Comparison of ENCODE assay signal across 17 cellular contexts in the genomic region with DNA sequence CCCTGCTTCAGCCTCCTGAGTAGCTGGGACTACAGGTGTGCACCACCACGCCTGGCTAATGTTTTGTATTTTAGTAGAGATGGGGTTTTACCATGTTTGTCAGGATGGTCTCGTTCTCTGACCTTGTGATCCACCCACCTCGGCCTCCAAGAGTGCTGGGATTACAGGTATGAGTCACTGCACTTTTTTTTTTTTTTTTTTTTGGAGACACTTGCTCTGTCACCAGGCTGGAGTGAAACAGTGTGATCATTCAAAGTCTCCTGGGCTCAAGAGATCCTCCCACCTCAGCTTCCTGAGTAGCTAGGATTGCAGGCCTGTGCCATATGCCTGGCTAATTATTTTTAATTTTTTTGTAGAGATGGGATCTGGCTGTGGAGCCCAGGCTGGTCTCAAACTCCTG.
DNase-seq lines count a peak whose midpoint lies in the region; ATAC-seq and TF ChIP-seq lines count a peak whose summit lies in the region.
"Had no signal": no experiment of that assay in that cellular context is flagged by ENCODE, and none has a peak within 500 bp of the region (broad histone marks: within the 10 kb centered on the region; RNA-seq: fewer than 3 reads in every experiment).

No MANE protein-coding gene starts in this region.

- no peaks in the 10 kb centered on the region for H4K20me1 ChIP-seq in HCT116 (ENCODE audit: insufficient read depth)
- H4K20me1 ChIP-seq in MM.1S (ENCODE audit: insufficient read depth, low read length) = no peaks in the 10 kb centered on the region

- BruUV-seq in MCF 10A (replicated peaks; lab: Mats Ljungman, UMichigan) = no TSS peak
- no TSS peak for BruUV-seq in HCT116 (replicated peaks; lab: Mats Ljungman, UMichigan)

- H2AFZ ChIP-seq in HCT116 (ENCODE audit: low read depth, low read length, poor library complexity, severe bottlenecking) (no peak overlapping the region), MM.1S (ENCODE audit: low read length) (no peak overlapping the region)

- ATAC-seq in HCT116 = peak; percentile 84
- ATAC-seq in activated T-helper 17 cell treated with anti-CD3 and anti-CD28 coated beads, Interleukin-2, amount 50 U/mL, for 72 hours (replicated peaks) = peak; percentile 66
- ATAC-seq: GM12878 had no signal

- POLR2A ChIA-PET in MCF 10A (lab: Yijun Ruan, JAX) = interaction anchor here (0.6 kb wide), 2 partner anchors 23 to 123 kb away, joined by 3 to 5 read pairs; no protein-coding TSS in a partner anchor
- POLR2A ChIA-PET in HCT116 (lab: Charles Lee) = interaction anchor here (1.3 kb wide), 1 partner anchor 11 kb away, joined by 4 read pairs; no protein-coding TSS in a partner anchor

- TF ChIP-seq CTCF in MCF 10A (IDR thresholded peaks at IDR 0.05; ENCODE audit: unreplicated experiment) (no peak), breast epithelium (IDR thresholded peaks at IDR 0.05) (no peak), HCT116 (IDR thresholded peaks at IDR 0.05 in 2 of 3, conservative IDR thresholded peaks at IDR 0.05 in 1 of 3; ENCODE audit: borderline replicate concordance in 1 of 3, insufficient read depth in 1 of 3, low read depth in 2 of 3, low read length in 2 of 3) (no peak), MM.1S (IDR thresholded peaks at IDR 0.05; ENCODE audit: low read length) (no peak)

- peaks cover 24% of the 10 kb centered on the region for H3F3A ChIP-seq in MM.1S (ENCODE audit: insufficient read depth, low read length)

- H3K4me1 ChIP-seq in breast epithelium = no peaks in the 10 kb centered on the region
- H3K4me1 ChIP-seq in HCT116 (ENCODE audit: control insufficient read depth in 1 of 2, insufficient read depth in 2 of 2, low read length in 2 of 2) = peaks cover 17 to 35% of the 10 kb centered on the region in 2 experiments
- H3K4me1 ChIP-seq in MM.1S (ENCODE audit: low read length) = peaks cover 30% of the 10 kb centered on the region
- H3K4me1 ChIP-seq: BE2C had no signal

- H3K9me3 ChIP-seq in breast epithelium (no peaks in the 10 kb centered on the region), HCT116 (ENCODE audit: control insufficient read depth in 1 of 2, insufficient read depth in 1 of 2, low read depth in 1 of 2, low read length in 2 of 2) (no peaks in the 10 kb centered on the region), MM.1S (replicated peaks; ENCODE audit: insufficient read depth, low read length) (no peaks in the 10 kb centered on the region)
- H3K9me3 ChIP-seq: BE2C had no signal

- no peak overlapping the region for H3K27ac Mint-ChIP-seq in MCF 10A (ENCODE audit: low read depth, unreplicated experiment)
- H3K27ac Mint-ChIP-seq in activated T-helper 17 cell treated with anti-CD3 and anti-CD28 coated beads, Interleukin-2, amount 50 U/mL, for 72 hours = no peak overlapping the region
- H3K27ac Mint-ChIP-seq: CD4-positive, alpha-beta memory T cell; H9 had no signal

- no peaks in the 10 kb centered on the region for H3K27me3 Mint-ChIP-seq in MCF 10A (ENCODE audit: insufficient read depth, unreplicated experiment)
- H3K27me3 Mint-ChIP-seq in activated T-helper 17 cell treated with anti-CD3 and anti-CD28 coated beads, Interleukin-2, amount 50 U/mL, for 72 hours = no peaks in the 10 kb centered on the region
- H3K27me3 Mint-ChIP-seq: CD4-positive, alpha-beta memory T cell had no signal

- no peak overlapping the region for H3K9ac ChIP-seq in HCT116 (ENCODE audit: low read length)
- H3K9ac ChIP-seq in MM.1S (ENCODE audit: low read length) = no peak overlapping the region

- peak; percentile 19 for DNase-seq in MCF 10A (ENCODE audit: unreplicated experiment)
- no peak for DNase-seq in breast epithelium (ENCODE audit: low spot score in 2 of 2)
- DNase-seq in HCT116 (ENCODE audit: low read depth, low spot score) = peak; percentile 47
- DNase-seq in MM.1S = no peak
- DNase-seq in central memory CD4-positive, alpha-beta T cell = no peak
- no peak for DNase-seq in NCI-H526 treated with DMSO at 0.1 percent for 48 hours (lab: John Stamatoyannopoulos, UW)
- no peak for DNase-seq in NOMO-1 treated with dmso at 0.1 percent for 144 hours (lab: John Stamatoyannopoulos, UW; ENCODE audit: unreplicated experiment)
- DNase-seq: ACHN; BE2C; C1 segment of cervical spinal cord; CD4-positive, alpha-beta memory T cell; DMS153; DND-41; EL; H9 had no signal

- H3K9me2 ChIP-seq in HCT116 (ENCODE audit: insufficient read depth) (no peaks in the 10 kb centered on the region; the same call in 1 of the 2 replicates), MM.1S (replicated peaks; ENCODE audit: insufficient read depth, low read length) (no peaks in the 10 kb centered on the region)

- H3K4me3 ChIP-seq in breast epithelium = no peak overlapping the region
- no peak overlapping the region for H3K4me3 ChIP-seq in HCT116 (replicated peaks in 1 of 2; ENCODE audit: low read depth in 1 of 2, low read length in 2 of 2)
- no peak overlapping the region for H3K4me3 ChIP-seq in MM.1S (ENCODE audit: low read length)
- H3K4me3 ChIP-seq: GM12878 had no signal

- no peaks in the 10 kb centered on the region for H3K4me1 Mint-ChIP-seq in MCF 10A (ENCODE audit: insufficient read depth, unreplicated experiment)
- H3K4me1 Mint-ChIP-seq in activated T-helper 17 cell treated with anti-CD3 and anti-CD28 coated beads, Interleukin-2, amount 50 U/mL, for 72 hours = peaks cover 12% of the 10 kb centered on the region

- H3K4me2 ChIP-seq in HCT116 (ENCODE audit: low read length) (peak overlapping the region; percentile 29), MM.1S (ENCODE audit: low read depth, low read length) (no peak overlapping the region)

- TF ChIP-seq POLR2A in breast epithelium (IDR thresholded peaks at IDR 0.05) (no peak), HCT116 (IDR thresholded peaks at IDR 0.05; ENCODE audit: borderline replicate concordance, extremely low read depth, insufficient read depth, insufficient read length) (no peak)

- intact Hi-C loops in MCF 10A (cut with micrococcal nuclease) (no loop called here), breast epithelium (cut with DNase I; ENCODE audit: low total_unique reads) (no loop called here), HCT116 (cut with micrococcal nuclease) (no loop called here)

- H3K36me3 Mint-ChIP-seq in MCF 10A (ENCODE audit: insufficient read depth, unreplicated experiment) = no peaks in the 10 kb centered on the region
- no peaks in the 10 kb centered on the region for H3K36me3 Mint-ChIP-seq in activated T-helper 17 cell treated with anti-CD3 and anti-CD28 coated beads, Interleukin-2, amount 50 U/mL, for 72 hours (ENCODE audit: low read depth)

- H3K36me3 ChIP-seq in breast epithelium (no peaks in the 10 kb centered on the region), HCT116 (ENCODE audit: control insufficient read depth in 1 of 2, insufficient read depth in 2 of 2, low read length in 2 of 2) (no peaks in the 10 kb centered on the region), MM.1S (replicated peaks; ENCODE audit: insufficient read depth, low read length) (no peaks in the 10 kb centered on the region)
- H3K36me3 ChIP-seq: BE2C had no signal

- H3K27ac ChIP-seq in breast epithelium (no peak overlapping the region), HCT116 (ENCODE audit: low read depth, low read length) (peak overlapping the region; percentile 4), MM.1S (ENCODE audit: low read length) (peak overlapping the region; percentile 88; the same call in 1 of the 2 replicates)

- TF ChIP-seq RAD21 in HCT116 (IDR thresholded peaks at IDR 0.05; ENCODE audit: low read depth) = no peak

- no peaks in the 10 kb centered on the region for H3K79me2 ChIP-seq in HCT116 (ENCODE audit: insufficient read depth, low read length)
- H3K79me2 ChIP-seq in MM.1S (ENCODE audit: low read length) = no peaks in the 10 kb centered on the region

- CTCF ChIA-PET in MCF 10A (lab: Yijun Ruan, JAX) (interaction anchor here (0.6 kb wide), 1 partner anchor 464 kb away, joined by 3 read pairs; no protein-coding TSS in a partner anchor), HCT116 (lab: Charles Lee) (no interaction called here)

- H3K9me3 Mint-ChIP-seq in MCF 10A (ENCODE audit: unreplicated experiment) = no peaks in the 10 kb centered on the region
- peaks cover 1% of the 10 kb centered on the region for H3K9me3 Mint-ChIP-seq in activated T-helper 17 cell treated with anti-CD3 and anti-CD28 coated beads, Interleukin-2, amount 50 U/mL, for 72 hours
- H3K9me3 Mint-ChIP-seq: H9 had no signal

- RAD21 ChIA-PET in HCT116 (lab: Charles Lee; ENCODE audit: low non-redundant PET in 1 of 2, low total read pairs in 2 of 2, uncharacterized antibody in 2 of 2, unreplicated experiment in 2 of 2) = interaction anchor here (0.7 kb wide), 3 partner anchors 60 to 155 kb away, joined by 3 read pairs; no protein-coding TSS in a partner anchor

- H3K27me3 ChIP-seq in breast epithelium (no peaks in the 10 kb centered on the region), HCT116 (ENCODE audit: insufficient read depth, low read length) (no peaks in the 10 kb centered on the region), MM.1S (replicated peaks; ENCODE audit: insufficient read depth, low read length) (no peaks in the 10 kb centered on the region)
- H3K27me3 ChIP-seq: BE2C had no signal

- no peak overlapping the region for H3K4me3 Mint-ChIP-seq in MCF 10A (ENCODE audit: unreplicated experiment)
- no peak overlapping the region for H3K4me3 Mint-ChIP-seq in activated T-helper 17 cell treated with anti-CD3 and anti-CD28 coated beads, Interleukin-2, amount 50 U/mL, for 72 hours
- H3K4me3 Mint-ChIP-seq: CD4-positive, alpha-beta memory T cell; H9 had no signal

TF ChIP-seq in HCT116, 20 proteins besides CTCF, POLR2A, EP300 and RAD21 (continues in another document):
- TF ChIP-seq TCF7L2 (IDR thresholded peaks at IDR 0.05; ENCODE audit: borderline replicate concordance, extremely low read depth, insufficient read depth, insufficient read length) (no peak), JUND (IDR thresholded peaks at IDR 0.05) (peak; percentile 49; the same call in 1 of the 2 replicates), FOSL1 (IDR thresholded peaks at IDR 0.05; ENCODE audit: low read depth) (peak; percentile 42; the same call in 1 of the 2 replicates), EGR1 (IDR thresholded peaks at IDR 0.05; ENCODE audit: low read depth) (peak; percentile 61), YY1 (IDR thresholded peaks at IDR 0.05; ENCODE audit: extremely low read depth, insufficient replicate concordance, low read depth, low read length) (no peak), EZH2 (IDR thresholded peaks at IDR 0.05) (no peak), CBX3 (IDR thresholded peaks at IDR 0.05; ENCODE audit: low read depth) (peak; percentile 68)
- TF ChIP-seq, protein P1, sequence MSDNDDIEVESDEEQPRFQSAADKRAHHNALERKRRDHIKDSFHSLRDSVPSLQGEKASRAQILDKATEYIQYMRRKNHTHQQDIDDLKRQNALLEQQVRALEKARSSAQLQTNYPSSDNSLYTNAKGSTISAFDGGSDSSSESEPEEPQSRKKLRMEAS (IDR thresholded peaks at IDR 0.05) = peak; percentile 41; the same call in 1 of the 2 replicates

Comparison
In these comparisons a context has a peak if more than half of its experiments do, and no peak if none do; other contexts are left out.
1. DNase-seq: peak in MCF 10A (single experiment) and HCT116 (single experiment); none in breast epithelium (0 of 2), MM.1S (single experiment), central memory CD4-positive, alpha-beta T cell (single experiment), NCI-H526 treated with DMSO at 0.1 percent for 48 hours (single experiment) and NOMO-1 treated with dmso at 0.1 percent for 144 hours (single experiment).
2. H3K27ac ChIP-seq: peak in HCT116 (single experiment) and MM.1S (single experiment); none in breast epithelium (0 of 2).